In genomic region chr17:46832945-46833839, GRCh38 we compare ENCODE assay signal across 1 cellular context.
TF ChIP-seq lines count a peak whose summit lies in the region.

No MANE protein-coding gene starts in this region.

TF ChIP-seq in H1, 55 proteins besides CTCF, POLR2A, EP300 and RAD21 (continued from another document):
- TF ChIP-seq CHD7 (IDR thresholded peaks at IDR 0.05; ENCODE audit: insufficient replicate concordance, low read length) = no peak
- TF ChIP-seq SIN3A (conservative IDR thresholded peaks at IDR 0.05 in 1 of 2, IDR thresholded peaks at IDR 0.05 in 1 of 2; ENCODE audit: low read depth in 1 of 2, low read length in 2 of 2) = 0 out of 4 replicates have a peak, but pooled peaks of 1 of the 2 experiments have one; percentile 6
- TF ChIP-seq YY1 (IDR thresholded peaks at IDR 0.05; ENCODE audit: low read depth, low read length) = no peak
- no peak for TF ChIP-seq CTBP2 (IDR thresholded peaks at IDR 0.05; ENCODE audit: borderline replicate concordance, insufficient read depth, insufficient read length, low read length)
